Comparison of ENCODE assay signal across 8 cellular contexts in the genomic region with DNA sequence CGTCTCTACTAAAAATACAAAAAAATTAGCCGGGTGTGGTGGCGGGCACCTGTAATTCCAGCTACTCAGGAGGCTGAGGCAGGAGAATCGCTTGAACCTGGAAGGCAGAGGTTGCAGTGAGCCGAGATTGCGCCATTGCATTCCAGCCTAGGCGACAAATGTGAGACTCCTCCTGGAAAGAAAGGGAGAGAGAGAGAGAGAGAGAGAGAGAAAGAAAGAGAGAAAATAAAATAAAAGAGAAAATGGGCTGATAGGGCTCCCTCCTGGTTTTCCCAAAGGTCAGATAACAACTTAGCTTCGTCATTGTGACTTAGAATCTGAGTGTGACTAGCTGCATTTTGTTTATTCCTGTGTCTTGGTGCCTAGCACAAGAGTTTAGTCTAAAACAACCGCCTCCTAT. TPM values are rescaled to one million over a fixed set of nuclear protein-coding genes. Genes with fewer than 3 reads are reported as not detected.
A peak's percentile ranks its signal among the peaks of the same experiment; 100 is the strongest.
DNase-seq lines count a peak whose midpoint lies in the region; ATAC-seq and TF ChIP-seq lines count a peak whose summit lies in the region.
"Not testable (repeated sequence)": the region's sequence is repeated elsewhere in the genome, so short reads cannot be mapped to it uniquely, and the experiment has no call there.

No MANE protein-coding gene starts in this region.

- H3K27ac ChIP-seq in CD4-positive, alpha-beta T cell (ENCODE audit: low read depth, low read length) = not testable (repeated sequence)

- not testable (repeated sequence) for H3K9me3 Mint-ChIP-seq in CD4-positive, alpha-beta T cell; IgD-negative memory B cell; activated B cell treated with CpG ODN at 0.5 μM for 24 hours; activated CD8-positive, alpha-beta T cell treated with anti-CD3 and anti-CD28 coated beads, Interleukin-2, amount 10 ng/mL, durations not matched to agents 7 days and 5 days (ENCODE audit: insufficient read depth); activated naive CD4-positive, alpha-beta T cell treated with anti-CD3 and anti-CD28 coated beads, Interleukin-2, amount 10 ng/mL, durations not matched to agents 7 days and 5 days; central memory CD8-positive, alpha-beta T cell; natural killer cell; progenitor cell of endocrine pancreas (ENCODE audit: low read depth)

- intact Hi-C loops in CD4-positive, alpha-beta T cell (cut with DNase I, micrococcal nuclease) = loop anchor here (5.0 kb wide), 4 partner anchors 62 to 397 kb away; partner anchors contain the start of genes ANKRD24 (in 1 of the 2), CHAF1A (in 1 of the 2), MAP2K2 (in 1 of the 2) and SH3GL1 (in 1 of the 2)
- intact Hi-C loops in activated B cell treated with CpG ODN at 0.5 μM for 24 hours (cut with micrococcal nuclease) = loop anchor here (5.0 kb wide), 1 partner anchor 102 kb away; no protein-coding TSS in a partner anchor
- intact Hi-C loops in natural killer cell (cut with micrococcal nuclease) = not testable (repeated sequence)

- not testable (repeated sequence) for DNase-seq in CD4-positive, alpha-beta T cell; activated B cell treated with CpG ODN at 0.5 μM for 24 hours; activated CD8-positive, alpha-beta T cell treated with anti-CD3 and anti-CD28 coated beads, Interleukin-2, amount 10 ng/mL, durations not matched to agents 7 days and 5 days; activated naive CD4-positive, alpha-beta T cell treated with anti-CD3 and anti-CD28 coated beads, Interleukin-2, amount 10 ng/mL, durations not matched to agents 7 days and 5 days; central memory CD8-positive, alpha-beta T cell (ENCODE audit: low spot score in 2 of 2); natural killer cell; progenitor cell of endocrine pancreas (ENCODE audit: low spot score, unreplicated experiment)

- not testable (repeated sequence) for H3K9me3 ChIP-seq in CD4-positive, alpha-beta T cell (ENCODE audit: control insufficient read depth, low read length)

- H3K27me3 Mint-ChIP-seq in CD4-positive, alpha-beta T cell; IgD-negative memory B cell; activated B cell treated with CpG ODN at 0.5 μM for 24 hours; activated CD8-positive, alpha-beta T cell treated with anti-CD3 and anti-CD28 coated beads, Interleukin-2, amount 10 ng/mL, durations not matched to agents 7 days and 5 days (ENCODE audit: low read depth); activated naive CD4-positive, alpha-beta T cell treated with anti-CD3 and anti-CD28 coated beads, Interleukin-2, amount 10 ng/mL, durations not matched to agents 7 days and 5 days; central memory CD8-positive, alpha-beta T cell; natural killer cell (ENCODE audit: low read depth in 2 of 2); progenitor cell of endocrine pancreas: not testable (repeated sequence)

- peaks cover 14% of the 10 kb centered on the region for H3K4me1 Mint-ChIP-seq in CD4-positive, alpha-beta T cell (ENCODE audit: low read depth)
- peaks cover 5 to 12% (median 9%) of the 10 kb centered on the region in 3 donors for H3K4me1 Mint-ChIP-seq in IgD-negative memory B cell
- peaks cover 26% of the 10 kb centered on the region for H3K4me1 Mint-ChIP-seq in activated B cell treated with CpG ODN at 0.5 μM for 24 hours
- peaks cover 18% of the 10 kb centered on the region for H3K4me1 Mint-ChIP-seq in activated CD8-positive, alpha-beta T cell treated with anti-CD3 and anti-CD28 coated beads, Interleukin-2, amount 10 ng/mL, durations not matched to agents 7 days and 5 days (ENCODE audit: low read depth)
- H3K4me1 Mint-ChIP-seq in activated naive CD4-positive, alpha-beta T cell treated with anti-CD3 and anti-CD28 coated beads, Interleukin-2, amount 10 ng/mL, durations not matched to agents 7 days and 5 days = peaks cover 22% of the 10 kb centered on the region
- peaks cover 21% of the 10 kb centered on the region for H3K4me1 Mint-ChIP-seq in central memory CD8-positive, alpha-beta T cell
- H3K4me1 Mint-ChIP-seq in natural killer cell = peaks cover 9 to 20% of the 10 kb centered on the region in 2 donors
- peaks cover 14% of the 10 kb centered on the region for H3K4me1 Mint-ChIP-seq in progenitor cell of endocrine pancreas (ENCODE audit: low read depth)

- ATAC-seq in CD4-positive, alpha-beta T cell (ENCODE audit: poor library complexity); activated B cell treated with CpG ODN at 0.5 μM for 24 hours (ENCODE audit: low read depth); activated CD8-positive, alpha-beta T cell treated with anti-CD3 and anti-CD28 coated beads, Interleukin-2, amount 10 ng/mL, durations not matched to agents 7 days and 5 days; central memory CD8-positive, alpha-beta T cell (replicated peaks; ENCODE audit: extremely low read depth, poor library complexity, severe bottlenecking); natural killer cell: not testable (repeated sequence)

- CTCF ChIA-PET in CD4-positive, alpha-beta T cell (lab: Charles Lee) = interaction anchor here (1.1 to 2.8 kb wide), 2 partner anchors 18 to 134 kb away, joined by 5 to 32 read pairs; no protein-coding TSS in a partner anchor
- CTCF ChIA-PET in activated B cell treated with CpG ODN at 0.5 μM for 24 hours (lab: Charles Lee) = interaction anchor here (0.7 to 4.3 kb wide), 2 partner anchors 18 to 347 kb away, joined by 4 to 24 read pairs; no protein-coding TSS in a partner anchor
- CTCF ChIA-PET in activated CD8-positive, alpha-beta T cell treated with anti-CD3 and anti-CD28 coated beads, Interleukin-2, amount 10 ng/mL, durations not matched to agents 7 days and 5 days (lab: Charles Lee) = interaction anchor here (1.1 to 3.9 kb wide), 2 partner anchors 18 to 20 kb away, joined by 3 to 29 read pairs; partner anchors contain the start of gene EEF2
- CTCF ChIA-PET in activated naive CD4-positive, alpha-beta T cell treated with anti-CD3 and anti-CD28 coated beads, Interleukin-2, amount 10 ng/mL, durations not matched to agents 7 days and 5 days (lab: Charles Lee) = not testable (repeated sequence)

- peak overlapping the region; percentile 25 for H3K4me3 Mint-ChIP-seq in CD4-positive, alpha-beta T cell
- H3K4me3 Mint-ChIP-seq in IgD-negative memory B cell (peak overlapping the region in 3 of 4 donors; percentile 12 to 84 (median 17)), activated B cell treated with CpG ODN at 0.5 μM for 24 hours (peak overlapping the region; percentile 32), natural killer cell (peak overlapping the region; percentile 62), progenitor cell of endocrine pancreas (ENCODE audit: low read depth) (peak overlapping the region; percentile 52)
- peak overlapping the region; percentile 34 for H3K4me3 Mint-ChIP-seq in activated CD8-positive, alpha-beta T cell treated with anti-CD3 and anti-CD28 coated beads, Interleukin-2, amount 10 ng/mL, durations not matched to agents 7 days and 5 days
- peak overlapping the region; percentile 52 for H3K4me3 Mint-ChIP-seq in activated naive CD4-positive, alpha-beta T cell treated with anti-CD3 and anti-CD28 coated beads, Interleukin-2, amount 10 ng/mL, durations not matched to agents 7 days and 5 days
- peak overlapping the region; percentile 60 for H3K4me3 Mint-ChIP-seq in central memory CD8-positive, alpha-beta T cell

- POLR2A ChIA-PET in CD4-positive, alpha-beta T cell (lab: Charles Lee) = interaction anchor here (2.7 kb wide), 1 partner anchor 14 kb away, joined by 34 read pairs; no protein-coding TSS in a partner anchor
- POLR2A ChIA-PET in activated B cell treated with CpG ODN at 0.5 μM for 24 hours (lab: Charles Lee) = interaction anchor here (0.7 to 1.6 kb wide), 3 partner anchors 17 to 455 kb away, joined by 3 read pairs; partner anchors contain the start of gene EEF2
- POLR2A ChIA-PET in activated CD8-positive, alpha-beta T cell treated with anti-CD3 and anti-CD28 coated beads, Interleukin-2, amount 10 ng/mL, durations not matched to agents 7 days and 5 days (lab: Charles Lee) = interaction anchor here (0.6 to 2.7 kb wide), 2 partner anchors 21 to 1536 kb away, joined by 3 to 17 read pairs; partner anchors contain the start of gene EEF2

- not testable (repeated sequence) for H3K36me3 Mint-ChIP-seq in CD4-positive, alpha-beta T cell (ENCODE audit: low read depth); IgD-negative memory B cell; activated B cell treated with CpG ODN at 0.5 μM for 24 hours (ENCODE audit: low read depth); activated CD8-positive, alpha-beta T cell treated with anti-CD3 and anti-CD28 coated beads, Interleukin-2, amount 10 ng/mL, durations not matched to agents 7 days and 5 days (ENCODE audit: low read depth); activated naive CD4-positive, alpha-beta T cell treated with anti-CD3 and anti-CD28 coated beads, Interleukin-2, amount 10 ng/mL, durations not matched to agents 7 days and 5 days; natural killer cell; progenitor cell of endocrine pancreas (ENCODE audit: insufficient read depth)
- H3K36me3 Mint-ChIP-seq in central memory CD8-positive, alpha-beta T cell (ENCODE audit: insufficient read depth) = peaks cover 16% of the 10 kb centered on the region

- TF ChIP-seq CTCF in CD4-positive, alpha-beta T cell (IDR thresholded peaks at IDR 0.05); activated B cell treated with CpG ODN at 0.5 μM for 24 hours (IDR thresholded peaks at IDR 0.05); natural killer cell (IDR thresholded peaks at IDR 0.05); progenitor cell of endocrine pancreas (IDR thresholded peaks at IDR 0.05; ENCODE audit: unreplicated experiment): not testable (repeated sequence)

- not testable (repeated sequence) for H3K27ac Mint-ChIP-seq in CD4-positive, alpha-beta T cell; activated B cell treated with CpG ODN at 0.5 μM for 24 hours; activated CD8-positive, alpha-beta T cell treated with anti-CD3 and anti-CD28 coated beads, Interleukin-2, amount 10 ng/mL, durations not matched to agents 7 days and 5 days; natural killer cell; progenitor cell of endocrine pancreas
- H3K27ac Mint-ChIP-seq in IgD-negative memory B cell = peak overlapping the region in 1 of 3 donors; percentile 83
- peak overlapping the region; percentile 12 for H3K27ac Mint-ChIP-seq in activated naive CD4-positive, alpha-beta T cell treated with anti-CD3 and anti-CD28 coated beads, Interleukin-2, amount 10 ng/mL, durations not matched to agents 7 days and 5 days
- peak overlapping the region; percentile 53 for H3K27ac Mint-ChIP-seq in central memory CD8-positive, alpha-beta T cell (ENCODE audit: low read depth)

- H3K27me3 ChIP-seq in CD4-positive, alpha-beta T cell (ENCODE audit: control insufficient read depth, insufficient read depth, low read length) = not testable (repeated sequence)

RNA-seq across cellular contexts. Expression of gene PIAS4, which starts 2.1 kb away (rescaled TPM):
- total RNA-seq in CD4-positive, alpha-beta T cell = 10 to 100 TPM; 14.5 to 16.5 TPM
- polyA plus RNA-seq in IgD-negative memory B cell = 8.9 TPM
- total RNA-seq in activated B cell treated with CpG ODN at 0.5 μM for 24 hours (36.4 and 37.2 TPM in 2 replicates), natural killer cell (10 to 100 TPM; 25.4 to 39.4 (median 26.8) TPM), progenitor cell of endocrine pancreas (55.3 and 56.3 TPM in 2 replicates)
- total RNA-seq in activated CD8-positive, alpha-beta T cell treated with anti-CD3 and anti-CD28 coated beads, Interleukin-2, amount 10 ng/mL, durations not matched to agents 7 days and 5 days = 10 to 100 TPM; 34.2 to 35.6 TPM

RNA-seq across cellular contexts. Expression of gene EEF2, which starts 20.2 kb away (rescaled TPM):
- 1,000 to 10,000 TPM; 2,756 to 2,866 TPM for total RNA-seq in CD4-positive, alpha-beta T cell
- 1,056 TPM for polyA plus RNA-seq in IgD-negative memory B cell
- total RNA-seq in activated B cell treated with CpG ODN at 0.5 μM for 24 hours (2,958 and 3,229 TPM in 2 replicates), natural killer cell (1,000 to 10,000 TPM; 1,302 to 1,442 (median 1,437) TPM), progenitor cell of endocrine pancreas (3,028 and 3,054 TPM in 2 replicates)
- 1,000 to 10,000 TPM; 1,524 to 1,558 TPM for total RNA-seq in activated CD8-positive, alpha-beta T cell treated with anti-CD3 and anti-CD28 coated beads, Interleukin-2, amount 10 ng/mL, durations not matched to agents 7 days and 5 days

RNA-seq across cellular contexts. Expression of gene DAPK3, which starts 34.5 kb away (rescaled TPM):
- 10 to 100 TPM; 21.1 to 22.9 TPM for total RNA-seq in CD4-positive, alpha-beta T cell
- 34.7 TPM for polyA plus RNA-seq in IgD-negative memory B cell
- 37.5 and 42.2 TPM in 2 replicates for total RNA-seq in activated B cell treated with CpG ODN at 0.5 μM for 24 hours
- total RNA-seq in activated CD8-positive, alpha-beta T cell treated with anti-CD3 and anti-CD28 coated beads, Interleukin-2, amount 10 ng/mL, durations not matched to agents 7 days and 5 days = 10 to 100 TPM; 43.0 to 44.9 TPM
- total RNA-seq in natural killer cell = 10 to 100 TPM; 54.3 to 66.4 (median 58.1) TPM
- total RNA-seq in progenitor cell of endocrine pancreas = 105 and 106 TPM in 2 replicates
